8 cellular contexts compared by ENCODE assay signal in genomic region chr15:67543348-67543718, GRCh38. TPM values are rescaled to one million over a fixed set of nuclear protein-coding genes. Genes with fewer than 3 reads are reported as not detected.
DNase-seq lines count a peak whose midpoint lies in the region; ATAC-seq and TF ChIP-seq lines count a peak whose summit lies in the region.

No MANE protein-coding gene starts in this region.

- peak overlapping the region; percentile 45 to 98 (median 88) for H3K4me3 ChIP-seq in heart left ventricle

- H3K27me3 Mint-ChIP-seq in HFFc6 (ENCODE audit: insufficient read depth), result no peaks in the 10 kb centered on the region; the same call in 1 of the 2 replicates
- H3K27me3 Mint-ChIP-seq in activated CD4-positive, alpha-beta memory T cell treated with anti-CD3 and anti-CD28 coated beads, Interleukin-2, amount 10 ng/mL, durations not matched to agents 7 days and 5 days, result no peaks in the 10 kb centered on the region

- peak overlapping the region; percentile 63 to 95 (median 88) for H3K27ac ChIP-seq in heart left ventricle

- TF ChIP-seq CTCF in HFFc6 (IDR thresholded peaks at IDR 0.05), result no peak
- no peak for TF ChIP-seq CTCF in heart left ventricle (IDR thresholded peaks at IDR 0.05)
- TF ChIP-seq CTCF in GM20000 (IDR thresholded peaks at IDR 0.05; ENCODE audit: extremely low read depth, missing control alignments), result no peak

- CTCF ChIA-PET in activated CD4-positive, alpha-beta memory T cell treated with anti-CD3 and anti-CD28 coated beads, Interleukin-2, amount 10 ng/mL, durations not matched to agents 7 days and 5 days (lab: Charles Lee), result no interaction called here

- H3K36me3 Mint-ChIP-seq in HFFc6 (ENCODE audit: low read depth), result peaks cover 13% of the 10 kb centered on the region
- peaks cover 26% of the 10 kb centered on the region for H3K36me3 Mint-ChIP-seq in activated CD4-positive, alpha-beta memory T cell treated with anti-CD3 and anti-CD28 coated beads, Interleukin-2, amount 10 ng/mL, durations not matched to agents 7 days and 5 days (ENCODE audit: low read depth)

- ATAC-seq in heart left ventricle (peak in 3 of 4 donors; percentile 4 to 17 (median 5)), HG03520 (IDR thresholded peaks at IDR 0.05; ENCODE audit: unreplicated experiment) (no peak), HG03159 (IDR thresholded peaks at IDR 0.05; ENCODE audit: unreplicated experiment) (no peak)

- no peaks in the 10 kb centered on the region for H3K9me3 Mint-ChIP-seq in HFFc6
- no peaks in the 10 kb centered on the region for H3K9me3 Mint-ChIP-seq in activated CD4-positive, alpha-beta memory T cell treated with anti-CD3 and anti-CD28 coated beads, Interleukin-2, amount 10 ng/mL, durations not matched to agents 7 days and 5 days

- H3K4me3 Mint-ChIP-seq in HFFc6, result peak overlapping the region; percentile 96
- H3K4me3 Mint-ChIP-seq in activated CD4-positive, alpha-beta memory T cell treated with anti-CD3 and anti-CD28 coated beads, Interleukin-2, amount 10 ng/mL, durations not matched to agents 7 days and 5 days, result peak overlapping the region; percentile 87

- no peak for TF ChIP-seq POLR2A in heart left ventricle (IDR thresholded peaks at IDR 0.05)

- no peaks in the 10 kb centered on the region for H3K9me3 ChIP-seq in heart left ventricle

- POLR2A ChIA-PET in activated CD4-positive, alpha-beta memory T cell treated with anti-CD3 and anti-CD28 coated beads, Interleukin-2, amount 10 ng/mL, durations not matched to agents 7 days and 5 days (lab: Charles Lee), result interaction anchor here (1.2 to 1.9 kb wide), 2 partner anchors 17 to 734 kb away, joined by 3 to 6 read pairs; partner anchors contain the start of gene FEM1B

- 31 to 50% (median 47%) methylated on average over 7 of the region's 7 CpGs for WGBS in heart left ventricle, 4 donors

- intact Hi-C loops in heart left ventricle (cut with DNase I), result loop anchor here in 5 of 10 donors (2.0 to 10.0 kb wide), 4 partner anchors 23 to 294 kb away; partner anchors contain the start of gene C15orf61 (in 1 of the 5)

- H3K27me3 ChIP-seq in heart left ventricle, result no peaks in the 10 kb centered on the region

- peaks cover 0 to 38% (median 19%) of the 10 kb centered on the region in 12 donors for H3K4me1 ChIP-seq in heart left ventricle

- no peak for DNase-seq in HFFc6
- DNase-seq in activated CD4-positive, alpha-beta memory T cell treated with anti-CD3 and anti-CD28 coated beads, Interleukin-2, amount 10 ng/mL, durations not matched to agents 7 days and 5 days, result no peak
- peak in 4 of 5 donors; percentile 20 to 57 (median 28) for DNase-seq in heart left ventricle
- DNase-seq in renal cortical epithelial cell (ENCODE audit: low read depth), result peak; percentile 27
- DNase-seq in foreskin melanocyte, result no peak
- DNase-seq in GM20000 (ENCODE audit: low spot score), result no peak

- H3K4me1 Mint-ChIP-seq in HFFc6 (ENCODE audit: low read depth), result peaks cover 43% of the 10 kb centered on the region
- peaks cover 49% of the 10 kb centered on the region for H3K4me1 Mint-ChIP-seq in activated CD4-positive, alpha-beta memory T cell treated with anti-CD3 and anti-CD28 coated beads, Interleukin-2, amount 10 ng/mL, durations not matched to agents 7 days and 5 days

- peaks cover 0 to 10% (median 0%) of the 10 kb centered on the region in 9 donors for H3K36me3 ChIP-seq in heart left ventricle

- H3K27ac Mint-ChIP-seq in HFFc6, result peak overlapping the region; percentile 81
- no peak overlapping the region for H3K27ac Mint-ChIP-seq in activated CD4-positive, alpha-beta memory T cell treated with anti-CD3 and anti-CD28 coated beads, Interleukin-2, amount 10 ng/mL, durations not matched to agents 7 days and 5 days

RNA-seq across cellular contexts. Expression of gene MAP2K5, which starts 0.8 kb away (rescaled TPM):
- total RNA-seq in HFFc6 (2021; fragmentation: NEBNext Ultra II Directional; extraction: Animal tissue kit (Norgen Biotek cat#: 25700)), result 10 to 100 TPM; 10.2 to 14.3 (median 13.3) TPM
- total RNA-seq in activated CD4-positive, alpha-beta memory T cell treated with anti-CD3 and anti-CD28 coated beads, Interleukin-2, amount 10 ng/mL, durations not matched to agents 7 days and 5 days, result 10 to 100 TPM; 16.9 to 17.4 TPM
- total RNA-seq in heart left ventricle, result 10 to 100 TPM in 8 of 9 donors, 1 to 10 TPM in 1; 9.9 to 32.0 (median 22.7) TPM
- polyA plus RNA-seq in heart left ventricle, result 10 to 100 TPM in 1 of 2 donors, 1 to 10 TPM in 1; 8.1 to 16.3 TPM
- 1.9 and 11.8 TPM in 2 replicates for total RNA-seq in renal cortical epithelial cell

RNA-seq across cellular contexts. Expression of gene C15orf61, which starts 22.4 kb away (rescaled TPM):
- 1 to 10 TPM; 5.1 to 7.5 (median 5.9) TPM for total RNA-seq in HFFc6 (2021; fragmentation: NEBNext Ultra II Directional; extraction: Animal tissue kit (Norgen Biotek cat#: 25700))
- 1 to 10 TPM; 5.2 to 5.3 TPM for total RNA-seq in activated CD4-positive, alpha-beta memory T cell treated with anti-CD3 and anti-CD28 coated beads, Interleukin-2, amount 10 ng/mL, durations not matched to agents 7 days and 5 days
- total RNA-seq in heart left ventricle, result 10 to 100 TPM in 5 of 9 donors, 1 to 10 TPM in 4; 5.0 to 11.7 (median 10.0) TPM
- 1 to 10 TPM; 3.6 to 4.6 TPM for polyA plus RNA-seq in heart left ventricle
- total RNA-seq in renal cortical epithelial cell, result 1.2 and 1.9 TPM in 2 replicates

Comparison
In these comparisons a context has a peak if more than half of its experiments do, and no peak if none do; other contexts are left out.
1. DNase-seq: peak in heart left ventricle (4 of 5) and renal cortical epithelial cell (single experiment); none in HFFc6 (single experiment), activated CD4-positive, alpha-beta memory T cell treated with anti-CD3 and anti-CD28 coated beads, Interleukin-2, amount 10 ng/mL, durations not matched to agents 7 days and 5 days (single experiment), foreskin melanocyte (single experiment) and GM20000 (single experiment).
2. ATAC-seq: peak in heart left ventricle (3 of 4); none in HG03520 (single experiment) and HG03159 (single experiment).